15 cellular contexts compared by ENCODE assay signal in the genomic region with DNA sequence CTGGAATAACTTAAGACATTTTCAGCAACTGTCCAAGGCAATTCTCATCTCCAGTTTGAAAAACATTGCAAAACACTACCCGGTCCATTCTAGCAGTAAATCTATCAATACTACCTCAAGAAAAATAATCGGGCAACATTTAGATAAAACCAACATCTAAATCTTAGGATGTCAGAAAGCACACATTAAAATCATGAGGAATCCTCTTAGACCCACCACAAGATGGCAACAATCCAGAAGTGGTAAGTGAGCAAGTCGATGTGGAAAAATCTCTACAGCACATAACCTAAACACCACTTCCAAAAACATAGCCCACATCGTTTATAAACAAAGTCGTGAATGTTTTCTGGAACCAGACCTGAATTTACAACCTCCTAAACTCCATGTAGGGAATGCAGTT. TPM values are rescaled to one million over a fixed set of nuclear protein-coding genes. Genes with fewer than 3 reads are reported as not detected.
DNase-seq lines count a peak whose midpoint lies in the region; ATAC-seq and TF ChIP-seq lines count a peak whose summit lies in the region.
"Had no signal": no experiment of that assay in that cellular context is flagged by ENCODE, and none has a peak within 500 bp of the region (broad histone marks: within the 10 kb centered on the region; RNA-seq: fewer than 3 reads in every experiment).

No MANE protein-coding gene starts in this region.

- DNase-seq in activated CD4-positive, alpha-beta T cell treated with anti-CD3 and anti-CD28 coated beads, Interleukin-2, amount 10 ng/mL, durations not matched to agents 24 days and 14 days = peak; percentile 49
- no peak for DNase-seq in activated CD4-positive, alpha-beta T cell treated with anti-CD3 and anti-CD28 coated beads, Interleukin-2, amount 50 U/mL, for 4 hours
- DNase-seq in dermis blood vessel endothelial cell = peak; percentile 5
- DNase-seq in SHP77 treated with DMSO at 0.1 percent for 48 hours (lab: John Stamatoyannopoulos, UW) = no peak
- DNase-seq in NCI-H1436 (lab: John Stamatoyannopoulos, UW) = no peak
- no peak for DNase-seq in SW 1271 (lab: John Stamatoyannopoulos, UW)
- DNase-seq: activated CD4-positive, alpha-beta T cell treated with anti-CD3 and anti-CD28 coated beads for 4 hours; activated gamma-delta T cell; kidney; naive thymus-derived CD8-positive, alpha-beta T cell; NCI-H2081 had no signal

- intact Hi-C loops in activated CD4-positive, alpha-beta T cell treated with anti-CD3 and anti-CD28 coated beads, Interleukin-2, amount 10 ng/mL, durations not matched to agents 24 days and 14 days (cut with micrococcal nuclease) = no loop called here

- no peaks in the 10 kb centered on the region for H4K20me1 ChIP-seq in OCI-LY1 (ENCODE audit: insufficient read depth, low read length)

- H3K4me3 Mint-ChIP-seq in activated CD4-positive, alpha-beta T cell treated with anti-CD3 and anti-CD28 coated beads, Interleukin-2, amount 10 ng/mL, durations not matched to agents 24 days and 14 days = no peak overlapping the region
- H3K4me3 Mint-ChIP-seq: naive thymus-derived CD8-positive, alpha-beta T cell had no signal

- H3K9me2 ChIP-seq in OCI-LY1 (ENCODE audit: low read depth, low read length) = no peaks in the 10 kb centered on the region

- H3K4me3 ChIP-seq in OCI-LY1 (ENCODE audit: low read depth, low read length, poor library complexity, severe bottlenecking) = no peak overlapping the region
- H3K4me3 ChIP-seq: skin epidermis had no signal

- H3K27ac ChIP-seq in OCI-LY1 (ENCODE audit: low read depth, low read length, poor library complexity, severe bottlenecking) = no peak overlapping the region
- H3K27ac ChIP-seq: skin epidermis had no signal

- H3K36me3 Mint-ChIP-seq in activated CD4-positive, alpha-beta T cell treated with anti-CD3 and anti-CD28 coated beads, Interleukin-2, amount 10 ng/mL, durations not matched to agents 24 days and 14 days (ENCODE audit: low read depth) = no peaks in the 10 kb centered on the region
- H3K36me3 Mint-ChIP-seq: naive thymus-derived CD8-positive, alpha-beta T cell had no signal

- no peaks in the 10 kb centered on the region for H3K36me3 ChIP-seq in OCI-LY1 (ENCODE audit: insufficient read depth, low read length)

- no peaks in the 10 kb centered on the region for H3K9me3 ChIP-seq in OCI-LY1 (ENCODE audit: low read length)

- peaks cover 6% of the 10 kb centered on the region; the same call in 1 of the 2 replicates for H3K27me3 ChIP-seq in OCI-LY1 (ENCODE audit: insufficient read depth, low read length)

- H3F3A ChIP-seq in OCI-LY1 (ENCODE audit: insufficient read depth, low read length) = no peaks in the 10 kb centered on the region

- H3K4me1 Mint-ChIP-seq in activated CD4-positive, alpha-beta T cell treated with anti-CD3 and anti-CD28 coated beads, Interleukin-2, amount 10 ng/mL, durations not matched to agents 24 days and 14 days = peaks cover 6% of the 10 kb centered on the region

- no peak overlapping the region for H3K4me2 ChIP-seq in OCI-LY1 (ENCODE audit: low read length)

- ATAC-seq in GM19328 (IDR thresholded peaks at IDR 0.05; ENCODE audit: unreplicated experiment) = no peak
- ATAC-seq: naive thymus-derived CD8-positive, alpha-beta T cell; Right ventricle myocardium inferior had no signal

- peaks cover 8% of the 10 kb centered on the region for H3K4me1 ChIP-seq in OCI-LY1 (ENCODE audit: insufficient read depth, low read length, severe bottlenecking)

- H3K27ac Mint-ChIP-seq in activated CD4-positive, alpha-beta T cell treated with anti-CD3 and anti-CD28 coated beads, Interleukin-2, amount 10 ng/mL, durations not matched to agents 24 days and 14 days = no peak overlapping the region
- H3K27ac Mint-ChIP-seq: naive thymus-derived CD8-positive, alpha-beta T cell had no signal

- H3K9ac ChIP-seq in OCI-LY1 (ENCODE audit: low read length) = no peak overlapping the region

- no peak overlapping the region for H2AFZ ChIP-seq in OCI-LY1 (ENCODE audit: low read length)

- TF ChIP-seq CTCF in OCI-LY1 (IDR thresholded peaks at IDR 0.05; ENCODE audit: low read length) = peak; percentile 34

- no peaks in the 10 kb centered on the region for H3K79me2 ChIP-seq in OCI-LY1 (ENCODE audit: insufficient read depth, low read length)

- H3K27me3 Mint-ChIP-seq in activated CD4-positive, alpha-beta T cell treated with anti-CD3 and anti-CD28 coated beads, Interleukin-2, amount 10 ng/mL, durations not matched to agents 24 days and 14 days = peaks cover 41% of the 10 kb centered on the region

- no peaks in the 10 kb centered on the region for H3K9me3 Mint-ChIP-seq in activated CD4-positive, alpha-beta T cell treated with anti-CD3 and anti-CD28 coated beads, Interleukin-2, amount 10 ng/mL, durations not matched to agents 24 days and 14 days

RNA-seq across cellular contexts. Expression of gene PLCH1, which starts 5.7 kb away (rescaled TPM):
- 0.38 TPM in 1 of 2 replicates, not detected in the other for total RNA-seq in activated CD4-positive, alpha-beta T cell treated with anti-CD3 and anti-CD28 coated beads, Interleukin-2, amount 10 ng/mL, durations not matched to agents 24 days and 14 days
- total RNA-seq in dermis blood vessel endothelial cell = under 0.01 TPM in 1 of 2 replicates, not detected in the other
- total RNA-seq: naive thymus-derived CD8-positive, alpha-beta T cell had no signal

Comparison
In these comparisons a context has a peak if more than half of its experiments do, and no peak if none do; other contexts are left out.
1. DNase-seq: peak in activated CD4-positive, alpha-beta T cell treated with anti-CD3 and anti-CD28 coated beads, Interleukin-2, amount 10 ng/mL, durations not matched to agents 24 days and 14 days (single experiment) and dermis blood vessel endothelial cell (single experiment); none in activated CD4-positive, alpha-beta T cell treated with anti-CD3 and anti-CD28 coated beads, Interleukin-2, amount 50 U/mL, for 4 hours (0 of 2), SHP77 treated with DMSO at 0.1 percent for 48 hours (single experiment), NCI-H1436 (single experiment) and SW 1271 (0 of 2).